ENCODE assay signal across 8 cellular contexts in the genomic region with DNA sequence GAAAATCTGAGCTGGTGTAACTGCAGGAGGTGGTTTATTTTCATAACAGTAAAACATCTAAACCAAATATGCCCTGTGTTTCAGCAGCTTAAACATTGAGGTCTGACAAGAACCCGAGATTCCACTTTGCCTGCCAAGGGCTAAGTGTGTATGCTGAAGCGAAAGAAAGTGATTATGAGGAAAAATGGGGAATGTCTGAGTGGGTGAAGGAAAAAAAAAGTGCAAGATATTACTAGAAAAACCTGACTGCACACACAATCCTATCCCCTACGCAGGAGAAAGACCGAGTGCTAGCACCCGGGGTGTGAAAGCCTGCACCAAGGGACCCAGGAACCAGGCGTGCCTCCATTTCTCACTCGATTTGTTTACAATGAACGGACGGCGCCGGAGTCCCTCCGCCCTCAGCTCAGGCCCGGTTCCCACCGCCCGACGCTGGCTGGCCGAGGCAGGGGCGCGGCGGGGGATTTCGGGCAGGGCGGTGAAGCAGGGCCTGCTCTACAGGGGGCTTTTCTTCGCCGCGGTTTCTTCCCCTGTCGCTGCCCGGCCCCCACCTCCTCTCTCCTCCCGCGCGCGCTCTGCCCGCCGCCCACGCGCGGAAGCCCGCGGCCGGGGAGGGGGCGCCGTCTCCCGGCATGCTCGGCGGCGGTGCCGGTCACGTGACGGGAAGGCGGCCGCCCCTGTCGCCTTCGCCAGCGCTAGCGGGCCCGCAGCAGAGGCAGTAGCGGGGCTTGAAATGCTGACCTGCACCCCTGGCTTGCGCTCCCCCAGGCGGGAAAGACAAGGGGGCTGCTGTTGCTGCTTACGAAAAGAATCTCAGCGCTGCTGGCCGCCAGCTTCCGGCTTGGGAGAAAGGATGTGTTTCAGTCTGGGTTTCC. TPM values are rescaled to one million over a fixed set of nuclear protein-coding genes. Genes with fewer than 3 reads are reported as not detected.
DNase-seq lines count a peak whose midpoint lies in the region; FAIRE-seq and TF ChIP-seq lines count a peak whose summit lies in the region.

No MANE protein-coding gene starts in this region.

- H4K20me1 ChIP-seq in Loucy (ENCODE audit: insufficient read depth, low read length, poor library complexity, severe bottlenecking) (no peaks in the 10 kb centered on the region), astrocyte (ENCODE audit: insufficient read depth, low read length) (no peaks in the 10 kb centered on the region)

- peak overlapping the region; percentile 92 for H3K9ac ChIP-seq in Loucy (ENCODE audit: low read depth, low read length, poor library complexity, severe bottlenecking)
- H3K9ac ChIP-seq in astrocyte (ENCODE audit: low read length), result peak overlapping the region; percentile 84

- peaks cover 30% of the 10 kb centered on the region; the same call in 1 of the 2 replicates for H3K36me3 ChIP-seq in Loucy (ENCODE audit: insufficient read depth, low read length)
- no peaks in the 10 kb centered on the region for H3K36me3 ChIP-seq in astrocyte (ENCODE audit: insufficient read depth, low read length)

- peak overlapping the region; percentile 79 for H3K4me3 Mint-ChIP-seq in astrocyte (ENCODE audit: unreplicated experiment)

- H3K27me3 ChIP-seq in Loucy (ENCODE audit: insufficient read depth, low read length, poor library complexity, severe bottlenecking), result no peaks in the 10 kb centered on the region
- no peaks in the 10 kb centered on the region for H3K27me3 ChIP-seq in astrocyte (ENCODE audit: insufficient read depth, low read length)

- 0 out of 2 replicates have a peak, but pooled peaks cover 4% of the 10 kb centered on the region for H3F3A ChIP-seq in Loucy (ENCODE audit: low read depth)

- peaks cover 18% of the 10 kb centered on the region for H3K4me1 Mint-ChIP-seq in astrocyte (ENCODE audit: low read depth, unreplicated experiment)

- H3K4me2 ChIP-seq in Loucy (ENCODE audit: low read depth, low read length, poor library complexity, severe bottlenecking), result peak overlapping the region; percentile 97
- peak overlapping the region; percentile 88 for H3K4me2 ChIP-seq in astrocyte (ENCODE audit: low read length)

- H3K4me1 ChIP-seq in Loucy (ENCODE audit: insufficient read depth, low read length, poor library complexity, severe bottlenecking) (peaks cover 18% of the 10 kb centered on the region), astrocyte (ENCODE audit: insufficient read depth, low read length) (peaks cover 16% of the 10 kb centered on the region)

- peaks cover 89% of the 10 kb centered on the region for H3K79me2 ChIP-seq in Loucy (ENCODE audit: insufficient read depth, low read length)
- H3K79me2 ChIP-seq in astrocyte (ENCODE audit: insufficient read depth, low read length), result no peaks in the 10 kb centered on the region

- no peaks in the 10 kb centered on the region for H3K9me3 Mint-ChIP-seq in astrocyte (ENCODE audit: unreplicated experiment)

- in situ Hi-C loops in G401 (cut with HindIII; ENCODE audit: low sequenced_read_pairs), result no loop called here

- H3K27ac ChIP-seq in astrocyte (ENCODE audit: low read depth, low read length), result peak overlapping the region; percentile 81

- no peak for FAIRE-seq in astrocyte (lab: Jason Lieb, UNC)

- H3K27ac Mint-ChIP-seq in astrocyte (ENCODE audit: unreplicated experiment), result peak overlapping the region; percentile 83

- H3K9me3 ChIP-seq in Loucy (ENCODE audit: insufficient read depth, low read depth, low read length) (no peaks in the 10 kb centered on the region), astrocyte (ENCODE audit: insufficient read depth, low read depth, low read length) (no peaks in the 10 kb centered on the region)

- H3K36me3 Mint-ChIP-seq in astrocyte (ENCODE audit: low read depth, unreplicated experiment), result peaks cover 14% of the 10 kb centered on the region

- no peak for TF ChIP-seq CTCF in Loucy (conservative IDR thresholded peaks at IDR 0.05; ENCODE audit: low read length)
- no peak for TF ChIP-seq CTCF in astrocyte (IDR thresholded peaks at IDR 0.05; ENCODE audit: insufficient read depth, low read depth, low read length)
- no peak for TF ChIP-seq CTCF in retinal pigment epithelial cell (conservative IDR thresholded peaks at IDR 0.05; ENCODE audit: low read depth, low read length)

- H2AFZ ChIP-seq in Loucy (ENCODE audit: low read length) (peak overlapping the region; percentile 75), astrocyte (ENCODE audit: low read depth, low read length) (peak overlapping the region; percentile 95)

- peak; percentile 68 for DNase-seq in G401 (ENCODE audit: low spot score)
- DNase-seq in GOT3 (lab: John Stamatoyannopoulos, UW), result peak; percentile 53
- DNase-seq in T-helper 22 cell (ENCODE audit: low read depth), result peak; percentile 79
- peak; percentile 80 for DNase-seq in astrocyte (ENCODE audit: low read depth)
- DNase-seq in hypothalamus (lab: John Stamatoyannopoulos, UW), result peak in 44 of 51 donors; percentile 29 to 86 (median 64)
- peak; percentile 79 for DNase-seq in retinal pigment epithelial cell (ENCODE audit: low read depth)
- no peak for DNase-seq in cortex of kidney (lab: John Stamatoyannopoulos, UW)

- H3K27me3 Mint-ChIP-seq in astrocyte (ENCODE audit: low read depth, unreplicated experiment), result no peaks in the 10 kb centered on the region

- peak overlapping the region; percentile 86 for H3K4me3 ChIP-seq in Loucy (ENCODE audit: low read length, poor library complexity, severe bottlenecking)
- H3K4me3 ChIP-seq in astrocyte (ENCODE audit: insufficient read depth, low read depth, low read length), result peak overlapping the region; percentile 61
- H3K4me3 ChIP-seq in retinal pigment epithelial cell (ENCODE audit: low read length), result peak overlapping the region; percentile 60

- no peaks in the 10 kb centered on the region for H3K9me2 ChIP-seq in Loucy (replicated peaks; ENCODE audit: low read depth, low read length)

RNA-seq across cellular contexts. Expression of gene ITPKB, which starts 35.9 kb away (rescaled TPM):
- 11.4 and 15.2 TPM in 2 replicates for total RNA-seq in G401 (2014; rRNA removed; shearing (Covaris generic))
- 10.5 and 10.9 TPM in 2 replicates for total RNA-seq in astrocyte
